In the genomic region with DNA sequence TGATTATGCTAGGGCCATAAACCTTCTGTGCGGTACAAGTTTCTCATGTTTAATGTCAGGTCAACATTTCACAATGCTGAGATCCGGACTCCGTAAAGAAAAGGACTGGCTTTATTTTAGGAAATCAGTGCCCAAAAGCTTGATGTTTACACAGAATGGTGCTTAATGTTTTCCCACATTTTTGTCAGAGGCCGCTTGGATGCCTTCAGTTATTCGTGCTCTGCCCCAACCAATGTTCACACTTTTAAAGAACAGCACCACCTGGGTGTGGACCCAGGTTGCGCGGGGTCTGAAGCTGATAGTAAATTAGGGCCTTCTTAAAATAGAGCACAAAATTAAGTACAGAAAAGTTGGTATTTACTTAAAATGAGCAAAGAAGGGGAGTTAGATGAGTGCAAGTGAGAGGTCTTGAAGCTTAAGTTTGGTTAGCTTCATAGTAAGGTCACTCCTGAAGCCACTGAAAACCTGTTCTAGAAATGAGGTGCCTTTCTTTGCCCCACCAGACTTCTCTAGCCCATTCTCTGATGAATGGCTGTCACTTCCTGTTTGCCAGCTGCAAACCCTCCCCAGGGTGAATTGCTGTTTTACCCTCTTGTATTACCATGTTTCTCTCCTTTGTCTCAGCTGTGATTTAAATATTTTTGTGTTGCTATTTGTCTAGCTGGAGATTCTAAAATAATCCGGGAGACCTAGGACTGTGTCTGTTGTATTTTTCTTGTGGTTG, we compare ENCODE assay signal across 14 cellular contexts. TPM values are rescaled to one million over a fixed set of nuclear protein-coding genes. Genes with fewer than 3 reads are reported as not detected.
A peak's percentile ranks its signal among the peaks of the same experiment; 100 is the strongest.
DNase-seq lines count a peak whose midpoint lies in the region; ATAC-seq, FAIRE-seq and TF ChIP-seq lines count a peak whose summit lies in the region.
"Had no signal": no experiment of that assay in that cellular context is flagged by ENCODE, and none has a peak within 500 bp of the region (broad histone marks: within the 10 kb centered on the region; RNA-seq: fewer than 3 reads in every experiment).

No MANE protein-coding gene starts in this region.

- H3K27me3 Mint-ChIP-seq in naive thymus-derived CD4-positive, alpha-beta T cell, result peaks cover 0 to 23% (median 12%) of the 10 kb centered on the region in 5 donors

- 22% methylated on average over 8 of the region's 8 CpGs for WGBS in K562 (ENCODE audit: insufficient coverage, low coverage, missing lambda C conversion rate)

- ATAC-seq in K562, result peak; percentile 61; the same call in 1 of the 3 replicates
- no peak for ATAC-seq in naive thymus-derived CD4-positive, alpha-beta T cell

- H3K4me1 Mint-ChIP-seq in naive thymus-derived CD4-positive, alpha-beta T cell, result peaks cover 7 to 21% (median 19%) of the 10 kb centered on the region in 7 donors

- peaks cover 0 to 3% (median 0%) of the 10 kb centered on the region in 11 donors for H3K9me3 Mint-ChIP-seq in naive thymus-derived CD4-positive, alpha-beta T cell
- H3K9me3 Mint-ChIP-seq: T-cell had no signal

- CTCF ChIA-PET in K562 (lab: Yijun Ruan, JAX; ENCODE audit: low intra/inter-chr PET ratio), result interaction anchor here (1.4 kb wide), 1 partner anchor 208 kb away, joined by 3 read pairs; no protein-coding TSS in a partner anchor
- CTCF ChIA-PET in naive thymus-derived CD4-positive, alpha-beta T cell (lab: Charles Lee), result interaction anchor here (0.5 to 1.5 kb wide), 5 partner anchors 52 to 252 kb away, joined by 3 to 6 read pairs (median 4); no protein-coding TSS in a partner anchor

- no peak overlapping the region for H3K4me2 ChIP-seq in K562 (ENCODE audit: insufficient read depth, low read length)

- H3K36me3 Mint-ChIP-seq in naive thymus-derived CD4-positive, alpha-beta T cell, result peaks cover 0 to 10% (median 0%) of the 10 kb centered on the region in 5 donors
- H3K36me3 Mint-ChIP-seq: T-cell had no signal

- H3K27ac ChIP-seq in C4-2B (no peak overlapping the region), K562 (ENCODE audit: extremely low read depth, low read depth, low read length) (no peak overlapping the region), left ventricle myocardium inferior (replicated peaks) (no peak overlapping the region)
- no peak overlapping the region for H3K27ac ChIP-seq in naive thymus-derived CD4-positive, alpha-beta T cell (ENCODE audit: low read depth, low read length)
- H3K27ac ChIP-seq: epithelial cell of prostate, neutrophil had no signal

- no peak for FAIRE-seq in K562 (lab: Jason Lieb, UNC)

- TF ChIP-seq POLR2A in K562 (conservative IDR thresholded peaks at IDR 0.05), result no peak

- no peak for TF ChIP-seq EP300 in K562 (IDR thresholded peaks at IDR 0.05; ENCODE audit: low read length)

- H3K4me1 ChIP-seq in K562 (replicated peaks in 1 of 2; ENCODE audit: control insufficient read depth in 2 of 2, insufficient read depth in 2 of 2, low read length in 2 of 2), result no peaks in the 10 kb centered on the region; a peak in 1 of 5 replicates
- H3K4me1 ChIP-seq in naive thymus-derived CD4-positive, alpha-beta T cell (ENCODE audit: control insufficient read depth in 2 of 2, insufficient read depth in 2 of 2, low read length in 2 of 2), result peaks cover 0 to 5% of the 10 kb centered on the region in 2 donors
- H3K4me1 ChIP-seq in left ventricle myocardium inferior, result peaks cover 5% of the 10 kb centered on the region

- BruUV-seq in K562 (replicated peaks; lab: Mats Ljungman, UMichigan), result no TSS peak

- TF ChIP-seq CTCF in C4-2B (conservative IDR thresholded peaks at IDR 0.05), result peak; percentile 29
- peak; percentile 19 to 33 (median 21); a peak in 3 of 6 replicates for TF ChIP-seq CTCF in K562 (IDR thresholded peaks at IDR 0.05 in 2 of 3, conservative IDR thresholded peaks at IDR 0.05 in 1 of 3; ENCODE audit: insufficient read depth in 2 of 3, low read depth in 1 of 3, low read length in 3 of 3)
- TF ChIP-seq CTCF in left ventricle myocardium inferior (IDR thresholded peaks at IDR 0.05; ENCODE audit: borderline replicate concordance), result no peak

- peak; percentile 53 for DNase-seq in H7
- DNase-seq in K562 (ENCODE audit: extremely low read depth in 1 of 4, low spot score in 3 of 4), result no peak
- DNase-seq in naive thymus-derived CD4-positive, alpha-beta T cell, result peak in 3 of 9 donors; percentile 10 to 18 (median 10)
- DNase-seq in germinal center (ENCODE audit: low spot score), result no peak
- no peak for DNase-seq in left ventricle myocardium inferior
- no peak for DNase-seq in NCI-H345 (lab: John Stamatoyannopoulos, UW)
- DNase-seq: aorta; KG1; stimulated activated CD4-positive, alpha-beta T cell treated with anti-CD3 and anti-CD28 coated beads, Interleukin-2, amount 100 ng/mL, for 48 hours; substantia nigra had no signal

- H3K4me3 ChIP-seq in H7 (ENCODE audit: insufficient read depth, low read depth, low read length) (no peak overlapping the region), K562 (no peak overlapping the region), left ventricle myocardium inferior (no peak overlapping the region)
- H3K4me3 ChIP-seq in naive thymus-derived CD4-positive, alpha-beta T cell (ENCODE audit: low read length), result no peak overlapping the region

- TF ChIP-seq RAD21 in K562 (CRISPR knock-in tag; conservative IDR thresholded peaks at IDR 0.05 in 1 of 2, IDR thresholded peaks at IDR 0.05 in 1 of 2), result no peak

- H3K27me3 ChIP-seq in H7 (ENCODE audit: control insufficient read depth, insufficient read depth, low read length) (no peaks in the 10 kb centered on the region), K562 (ENCODE audit: control insufficient read depth in 2 of 2, insufficient read depth in 2 of 2, low read length in 2 of 2) (peaks cover 18 to 44% of the 10 kb centered on the region in 2 experiments; a peak in 4 of 5 replicates), left ventricle myocardium inferior (ENCODE audit: low read depth) (peaks cover 17% of the 10 kb centered on the region)
- H3K27me3 ChIP-seq in naive thymus-derived CD4-positive, alpha-beta T cell (ENCODE audit: control insufficient read depth in 2 of 2, insufficient read depth in 2 of 2, low read length in 2 of 2), result no peaks in the 10 kb centered on the region
- H3K27me3 ChIP-seq: neutrophil had no signal

- H3K9me3 ChIP-seq in K562 (replicated peaks; ENCODE audit: control insufficient read depth, insufficient read depth, low read depth, low read length), result no peaks in the 10 kb centered on the region
- H3K9me3 ChIP-seq in naive thymus-derived CD4-positive, alpha-beta T cell (ENCODE audit: control insufficient read depth in 2 of 3, low read length in 3 of 3), result no peaks in the 10 kb centered on the region
- H3K9me3 ChIP-seq in left ventricle myocardium inferior (replicated peaks), result no peaks in the 10 kb centered on the region
- H3K9me3 ChIP-seq: neutrophil had no signal

- no peaks in the 10 kb centered on the region for H3K9me1 ChIP-seq in K562 (ENCODE audit: control insufficient read depth, insufficient read depth, low read length)

- H2AFZ ChIP-seq in K562 (ENCODE audit: low read depth, low read length), result no peak overlapping the region

- H3K4me3 Mint-ChIP-seq in naive thymus-derived CD4-positive, alpha-beta T cell, result no peak overlapping the region
- H3K4me3 Mint-ChIP-seq: T-cell had no signal

- intact Hi-C loops in K562 (cut with micrococcal nuclease), result no loop called here
- intact Hi-C loops in naive thymus-derived CD4-positive, alpha-beta T cell (cut with micrococcal nuclease), result loop anchor here (1.0 to 5.0 kb wide), 3 partner anchors 58 to 208 kb away; no protein-coding TSS in a partner anchor
- intact Hi-C loops in left ventricle myocardium inferior (cut with micrococcal nuclease), result no loop called here

- H4K20me1 ChIP-seq in K562 (replicated peaks; ENCODE audit: control insufficient read depth, insufficient read depth, low read length), result no peaks in the 10 kb centered on the region

- no peaks in the 10 kb centered on the region for H3K36me3 ChIP-seq in H7 (replicated peaks; ENCODE audit: control insufficient read depth, insufficient read depth, low read length)
- H3K36me3 ChIP-seq in K562 (ENCODE audit: control insufficient read depth, insufficient read depth, low read length), result no peaks in the 10 kb centered on the region
- no peaks in the 10 kb centered on the region for H3K36me3 ChIP-seq in naive thymus-derived CD4-positive, alpha-beta T cell (ENCODE audit: control insufficient read depth in 2 of 3, insufficient read depth in 3 of 3, low read length in 3 of 3)
- H3K36me3 ChIP-seq in left ventricle myocardium inferior, result no peaks in the 10 kb centered on the region
- H3K36me3 ChIP-seq: neutrophil had no signal

- POLR2A ChIA-PET in K562 (lab: Yijun Ruan, JAX), result interaction anchor here (1.8 kb wide), 1 partner anchor 12 kb away, joined by 7 read pairs; no protein-coding TSS in a partner anchor
- POLR2A ChIA-PET in naive thymus-derived CD4-positive, alpha-beta T cell (lab: Charles Lee), result interaction anchor here (0.5 kb wide), 1 partner anchor 61 kb away, joined by 3 read pairs; no protein-coding TSS in a partner anchor

- H3K9ac ChIP-seq in K562 (ENCODE audit: insufficient read depth in 1 of 2, low read depth in 2 of 2, low read length in 2 of 2), result no peak overlapping the region

- H3K27ac Mint-ChIP-seq in naive thymus-derived CD4-positive, alpha-beta T cell, result peak overlapping the region in 6 of 9 donors; percentile 13 to 61 (median 39)

- in situ Hi-C loops in K562 (cut with MboI), result no loop called here

- no peaks in the 10 kb centered on the region for H3K79me2 ChIP-seq in K562 (ENCODE audit: control insufficient read depth, insufficient read depth, low read length)

RNA-seq across cellular contexts. Expression of a gene that starts 20.5 kb away (rescaled TPM):
- total RNA-seq in H7 (2014; rRNA removed; shearing (Covaris generic)), result 0.04 TPM in 1 of 2 replicates, not detected in the other
- 0.21 TPM in 1 of 2 replicates, not detected in the other for total RNA-seq in K562 (2011; cell fraction: chromatin; rRNA removed; ENCODE audit: low replicate concordance)
- total RNA-seq in K562 (2011; cell fraction: nucleolus; rRNA removed), result not detected in 2 replicates
- 0.38 TPM in 1 of 2 replicates, not detected in the other for total RNA-seq in K562 (2011; cell fraction: nucleoplasm; rRNA removed)
- 0.18 TPM in 1 of 2 replicates, not detected in the other for total RNA-seq in K562 (2014; rRNA removed)
- not detected in 2 replicates for total RNA-seq in K562 (2014; rRNA removed; fragmentation: Illumina TruSeq; extraction: Trizol)
- total RNA-seq in K562 (2015; rRNA removed; fragmentation: Illumina TruSeq; extraction: Trizol), result not detected in 2 replicates
- not detected in 2 replicates for total RNA-seq in K562 (2021)
- 0.05 TPM in 1 of 2 replicates, not detected in the other for polyA plus RNA-seq in K562 (2011; rRNA removed)
- not detected in 2 replicates for polyA plus RNA-seq in K562 (2011; cell fraction: cytosol; rRNA removed)
- polyA plus RNA-seq in K562 (2011; cell fraction: nucleus; rRNA removed), result 0.08 and 0.09 TPM in 2 replicates
- polyA plus RNA-seq in K562 (2012), result 0.06 TPM in 1 of 2 replicates, not detected in the other
- polyA plus RNA-seq in K562 (2014; fragmentation: Illumina TruSeq; extraction: Trizol), result not detected in 2 replicates
- under 1 TPM; 0.04 to 0.08 TPM for polyA plus RNA-seq in K562 (2014; fragmentation: Nextera tagmentation; extraction: Ambion mirVana)
- not detected in 2 replicates for polyA plus RNA-seq in K562 (2014; rRNA removed)
- polyA minus RNA-seq in K562 (2011; rRNA and poly(A)+ RNA removed), result 0.33 TPM in 1 of 2 replicates, not detected in the other
- not detected in 2 replicates for polyA minus RNA-seq in K562 (2011; cell fraction: cytosol; rRNA and poly(A)+ RNA removed)
- not detected in 2 replicates for polyA minus RNA-seq in K562 (2011; cell fraction: nucleus; rRNA and poly(A)+ RNA removed)
- total RNA-seq in naive thymus-derived CD4-positive, alpha-beta T cell, result 1 to 10 TPM in 2 of 5 experiments, under 1 TPM in 2, not detected in 1; 0.32 to 1.2 (median 0.78) TPM
- polyA plus RNA-seq in naive thymus-derived CD4-positive, alpha-beta T cell, result under 1 TPM; 0.28 to 0.95 TPM
- not detected for total RNA-seq in left ventricle myocardium inferior

Comparison
In these comparisons a context has a peak if more than half of its experiments do, and no peak if none do; other contexts are left out.
1. intact Hi-C loops: an anchor here in naive thymus-derived CD4-positive, alpha-beta T cell (1.0 to 5.0 kb wide); none called in K562 and left ventricle myocardium inferior.